8 cellular contexts compared by ENCODE assay signal in the genomic region with DNA sequence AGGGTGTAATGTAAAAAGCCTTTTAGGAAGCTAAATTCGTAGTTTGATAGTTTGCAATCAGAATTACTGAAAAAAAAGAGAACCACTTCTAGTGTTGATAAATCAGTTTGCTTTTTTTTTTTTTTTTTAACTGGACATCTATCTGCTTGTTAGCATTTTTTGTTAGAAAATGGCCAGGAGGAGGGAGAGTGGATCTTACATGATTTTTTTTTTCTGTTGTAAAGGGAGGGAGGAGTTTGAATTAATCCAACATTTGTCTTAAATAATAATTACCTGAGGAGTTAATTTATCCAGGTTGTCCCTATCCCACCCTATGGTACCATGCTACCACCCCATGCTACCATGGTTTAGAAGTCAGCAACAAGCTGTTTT. TPM values are rescaled to one million over a fixed set of nuclear protein-coding genes. Genes with fewer than 3 reads are reported as not detected.
DNase-seq lines count a peak whose midpoint lies in the region; ATAC-seq and TF ChIP-seq lines count a peak whose summit lies in the region.

No MANE protein-coding gene starts in this region.

- H3K36me3 ChIP-seq in DND-41 (ENCODE audit: insufficient read depth, low read length) (no peaks in the 10 kb centered on the region; the same call in 1 of the 2 replicates), esophagus (ENCODE audit: control insufficient read depth in 2 of 2, insufficient read depth in 2 of 2, low read length in 1 of 2) (no peaks in the 10 kb centered on the region), parathyroid adenoma (ENCODE audit: control insufficient read depth, insufficient read depth, low read length) (no peaks in the 10 kb centered on the region)

- H3K9ac ChIP-seq in DND-41 (ENCODE audit: low read depth, low read length): peak overlapping the region; percentile 86
- H3K9ac ChIP-seq in parathyroid adenoma: no peak overlapping the region

- H4K20me1 ChIP-seq in DND-41 (ENCODE audit: insufficient read depth, low read length): peaks cover 22% of the 10 kb centered on the region

- H3K27me3 ChIP-seq in DND-41 (ENCODE audit: insufficient read depth, low read length, poor library complexity): no peaks in the 10 kb centered on the region
- no peaks in the 10 kb centered on the region for H3K27me3 ChIP-seq in esophagus (ENCODE audit: control insufficient read depth in 1 of 2, insufficient read depth in 2 of 2, low read length in 2 of 2)
- no peaks in the 10 kb centered on the region for H3K27me3 ChIP-seq in parathyroid adenoma (ENCODE audit: control insufficient read depth, insufficient read depth, low read length)

- POLR2A ChIA-PET in RWPE1 (lab: Yijun Ruan, JAX; ENCODE audit: low non-redundant PET): interaction anchor here (0.6 kb wide), 1 partner anchor 83 kb away, joined by 3 read pairs; no protein-coding TSS in a partner anchor

- peaks cover 59% of the 10 kb centered on the region for H3K79me2 ChIP-seq in DND-41 (ENCODE audit: insufficient read depth, low read length)
- peaks cover 27% of the 10 kb centered on the region for H3K79me2 ChIP-seq in parathyroid adenoma

- no peaks in the 10 kb centered on the region for H3K9me3 ChIP-seq in DND-41 (ENCODE audit: insufficient read depth, low read length, severe bottlenecking)
- H3K9me3 ChIP-seq in esophagus (ENCODE audit: control insufficient read depth in 2 of 2, insufficient read depth in 1 of 2, low read depth in 1 of 2, low read length in 1 of 2): no peaks in the 10 kb centered on the region
- no peaks in the 10 kb centered on the region for H3K9me3 ChIP-seq in parathyroid adenoma (ENCODE audit: control insufficient read depth, low read length)

- no peak for TF ChIP-seq CTCF in DND-41 (IDR thresholded peaks at IDR 0.05; ENCODE audit: borderline replicate concordance, extremely low read depth, low read length, poor library complexity, severe bottlenecking)
- no peak for TF ChIP-seq CTCF in RWPE1 (conservative IDR thresholded peaks at IDR 0.05; ENCODE audit: low read depth)
- TF ChIP-seq CTCF in parathyroid adenoma (IDR thresholded peaks at IDR 0.05): no peak

- CTCF ChIA-PET in RWPE1 (lab: Yijun Ruan, JAX): interaction anchor here (1.3 kb wide), 1 partner anchor 162 kb away, joined by 4 read pairs; no protein-coding TSS in a partner anchor

- WGBS in esophagus, 2 donors: 5 to 9% methylated on average over 1 of the region's 1 CpG

- peak overlapping the region; percentile 80 for H2AFZ ChIP-seq in DND-41 (ENCODE audit: low read depth, low read length)
- peak overlapping the region; percentile 89 for H2AFZ ChIP-seq in parathyroid adenoma

- H3K4me2 ChIP-seq in DND-41 (ENCODE audit: insufficient read depth, low read length) (peak overlapping the region; percentile 70), parathyroid adenoma (ENCODE audit: low read length) (peak overlapping the region; percentile 85)

- H3K27ac ChIP-seq in DND-41 (ENCODE audit: low read length): peak overlapping the region; percentile 86
- peak overlapping the region; percentile 83 for H3K27ac ChIP-seq in RWPE1
- peak overlapping the region; percentile 30 to 85 for H3K27ac ChIP-seq in esophagus (ENCODE audit: low read depth in 2 of 2, low read length in 1 of 2)
- no peak overlapping the region for H3K27ac ChIP-seq in parathyroid adenoma

- peak overlapping the region; percentile 58 to 92; a peak in 3 of 4 replicates for H3K4me3 ChIP-seq in DND-41 (ENCODE audit: low read depth in 1 of 2, low read length in 2 of 2)
- peak overlapping the region in 1 of 2 donors; percentile 98 for H3K4me3 ChIP-seq in esophagus (ENCODE audit: low read depth in 1 of 2, low read length in 2 of 2)
- H3K4me3 ChIP-seq in parathyroid adenoma (ENCODE audit: low read depth, low read length): peak overlapping the region; percentile 92

- H3K4me1 ChIP-seq in DND-41 (ENCODE audit: insufficient read depth, low read length) (peaks cover 43% of the 10 kb centered on the region), esophagus (ENCODE audit: control insufficient read depth in 2 of 2, insufficient read depth in 2 of 2, low read length in 1 of 2) (peaks cover 0 to 3% of the 10 kb centered on the region in 2 donors), parathyroid adenoma (peaks cover 4% of the 10 kb centered on the region)

- DNase-seq in DND-41 (no peak), RWPE1 (ENCODE audit: low spot score) (no peak), NCI-H1436 treated with DMSO at 0.1 percent for 48 hours (lab: John Stamatoyannopoulos, UW) (no peak), AG08396 (ENCODE audit: low spot score) (no peak)
- no peak for DNase-seq in activated CD8-positive, alpha-beta memory T cell treated with anti-CD3 and anti-CD28 coated beads, Interleukin-2, amount 50 U/mL, for 48 hours

- ATAC-seq in DND-41 (ENCODE audit: insufficient read depth, low read depth): no peak
- no peak for ATAC-seq in GM21737 (IDR thresholded peaks at IDR 0.05; ENCODE audit: unreplicated experiment)

RNA-seq across cellular contexts. Expression of a gene that starts 1.2 kb away (rescaled TPM):
- 10 to 100 TPM; 24.3 to 36.8 TPM for polyA plus RNA-seq in esophagus
